In genomic region chr18:59006461-59007067, GRCh38 we compare ENCODE assay signal across 15 cellular contexts.
DNase-seq lines count a peak whose midpoint lies in the region; ATAC-seq and TF ChIP-seq lines count a peak whose summit lies in the region.
"Had no signal": no experiment of that assay in that cellular context is flagged by ENCODE, and none has a peak within 500 bp of the region (broad histone marks: within the 10 kb centered on the region; RNA-seq: fewer than 3 reads in every experiment).

No MANE protein-coding gene starts in this region.

- H3K36me3 ChIP-seq in heart right ventricle (no peaks in the 10 kb centered on the region), right atrium auricular region (no peaks in the 10 kb centered on the region), thoracic aorta (no peaks in the 10 kb centered on the region)
- H3K36me3 ChIP-seq: colonic mucosa had no signal

- no peak for TF ChIP-seq CTCF in heart right ventricle (IDR thresholded peaks at IDR 0.05)
- TF ChIP-seq CTCF in right atrium auricular region (IDR thresholded peaks at IDR 0.05): no peak
- no peak for TF ChIP-seq CTCF in thoracic aorta (IDR thresholded peaks at IDR 0.05)

- DNase-seq in heart right ventricle (no peak), Right ventricle myocardium superior (no peak), astrocyte of the hippocampus (ENCODE audit: low read depth, low spot score) (peak; percentile 73), right atrium auricular region (ENCODE audit: low spot score) (no peak), thoracic aorta (ENCODE audit: low spot score) (no peak), islet precursor cell (no peak), OCI-M2 (lab: John Stamatoyannopoulos, UW; ENCODE audit: unreplicated experiment) (no peak), NCI-H2196 (lab: John Stamatoyannopoulos, UW; ENCODE audit: unreplicated experiment) (no peak)
- DNase-seq: CD4-positive, alpha-beta memory T cell; colonic mucosa; glutamatergic neuron; NCI-H2029; NCI-H510A treated with DMSO at 0.1 percent for 48 hours; SK-N-SH; T-helper 9 cell had no signal

- ATAC-seq in heart right ventricle (peak in 1 of 8 donors; percentile 20), Right ventricle myocardium superior (ENCODE audit: poor library complexity) (no peak), thoracic aorta (ENCODE audit: insufficient number of reproducible peaks, low FRiP score, low read depth) (no peak)

- H3K27ac ChIP-seq in heart right ventricle (peak overlapping the region in 8 of 10 donors; percentile 76 to 88 (median 83)), right atrium auricular region (peak overlapping the region; percentile 77 to 86), thoracic aorta (peak overlapping the region; percentile 92 to 95)
- H3K27ac ChIP-seq: colonic mucosa had no signal

- no peak overlapping the region for H3K4me3 ChIP-seq in heart right ventricle
- H3K4me3 ChIP-seq in right atrium auricular region: no peak overlapping the region
- H3K4me3 ChIP-seq in thoracic aorta: no peak overlapping the region
- H3K4me3 ChIP-seq: colonic mucosa had no signal

- H3K4me1 ChIP-seq in heart right ventricle (peaks cover 7 to 45% (median 24%) of the 10 kb centered on the region in 9 donors), right atrium auricular region (peaks cover 0 to 15% of the 10 kb centered on the region in 2 donors), thoracic aorta (ENCODE audit: control insufficient read depth in 1 of 2, low read depth in 2 of 2) (peaks cover 14 to 44% of the 10 kb centered on the region in 2 donors)
- H3K4me1 ChIP-seq: colonic mucosa had no signal

- WGBS in heart right ventricle, 2 donors: 77 to 79% methylated on average over 3 of the region's 3 CpGs

- intact Hi-C loops in heart right ventricle (cut with DNase I) (no loop called here), Right ventricle myocardium superior (cut with DNase I) (no loop called here)

- H3K27me3 ChIP-seq in heart right ventricle (no peaks in the 10 kb centered on the region), right atrium auricular region (no peaks in the 10 kb centered on the region), thoracic aorta (replicated peaks; ENCODE audit: insufficient read depth) (no peaks in the 10 kb centered on the region)
- H3K27me3 ChIP-seq: colonic mucosa had no signal

- H3K9me3 ChIP-seq in heart right ventricle: peaks cover 0 to 7% (median 5%) of the 10 kb centered on the region in 11 donors
- H3K9me3 ChIP-seq in right atrium auricular region: peaks cover 0 to 6% of the 10 kb centered on the region in 2 donors
- H3K9me3 ChIP-seq in thoracic aorta: no peaks in the 10 kb centered on the region
- H3K9me3 ChIP-seq: colonic mucosa, SK-N-SH had no signal
